9 cellular contexts compared by ENCODE assay signal in the genomic region with DNA sequence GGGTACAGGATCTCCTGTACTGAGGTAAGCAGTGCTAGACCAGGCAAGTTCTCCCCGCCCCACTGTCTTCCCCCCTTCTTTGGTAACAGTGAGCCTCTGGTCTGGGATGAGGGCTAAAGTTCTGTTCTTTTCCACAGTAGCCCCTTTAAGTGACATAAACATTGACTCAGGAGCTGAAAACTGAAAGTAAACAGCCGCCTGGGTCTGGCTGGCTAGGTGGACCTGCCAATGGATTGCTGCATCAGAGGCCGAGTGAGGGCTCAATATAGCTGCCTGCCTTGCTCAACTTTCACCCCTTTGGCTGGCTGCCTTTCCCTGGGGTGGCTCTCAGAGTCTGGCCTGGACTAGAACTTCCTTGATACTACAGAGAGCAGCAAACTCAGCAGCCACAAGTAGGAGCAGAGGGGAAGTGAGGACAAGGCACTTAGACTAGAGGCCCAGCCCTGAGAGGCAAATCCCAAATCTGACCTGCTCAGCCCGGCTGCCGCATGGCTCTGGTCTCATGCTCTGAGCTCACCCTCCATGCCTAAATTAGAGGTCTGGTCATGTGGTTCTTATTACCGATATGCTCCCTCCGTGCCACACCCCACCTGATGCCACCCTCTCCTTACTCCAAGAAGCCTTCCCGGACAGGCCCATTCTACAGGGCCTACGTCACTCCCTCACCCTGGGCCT. TPM values are rescaled to one million over a fixed set of nuclear protein-coding genes. Genes with fewer than 3 reads are reported as not detected.
DNase-seq lines count a peak whose midpoint lies in the region; ATAC-seq and TF ChIP-seq lines count a peak whose summit lies in the region.
"Had no signal": no experiment of that assay in that cellular context is flagged by ENCODE, and none has a peak within 500 bp of the region (broad histone marks: within the 10 kb centered on the region; RNA-seq: fewer than 3 reads in every experiment).

No MANE protein-coding gene starts in this region.

- H3K4me3 ChIP-seq in astrocyte of the spinal cord (ENCODE audit: low read depth, low read length) (no peak overlapping the region), left lung (no peak overlapping the region)

- intact Hi-C loops in left lung (cut with DNase I): no loop called here

- H3K27me3 ChIP-seq in left lung: no peaks in the 10 kb centered on the region

- H3K9me3 ChIP-seq in left lung: no peaks in the 10 kb centered on the region

- no peak for TF ChIP-seq CTCF in astrocyte of the spinal cord (IDR thresholded peaks at IDR 0.05; ENCODE audit: low read depth, low read length)
- no peak for TF ChIP-seq CTCF in left lung (IDR thresholded peaks at IDR 0.05)

- in situ Hi-C loops in astrocyte of the spinal cord (cut with HindIII; ENCODE audit: low sequenced_read_pairs): no loop called here

- ATAC-seq in left lung: peak; percentile 87
- ATAC-seq in HG03432 (IDR thresholded peaks at IDR 0.05; ENCODE audit: unreplicated experiment): no peak
- no peak for ATAC-seq in HG03439 (IDR thresholded peaks at IDR 0.05; ENCODE audit: unreplicated experiment)
- ATAC-seq in GM21786 (IDR thresholded peaks at IDR 0.05; ENCODE audit: unreplicated experiment): no peak
- ATAC-seq: HCT116 had no signal

- peak; percentile 77 to 85 for DNase-seq in Kasumi-1 (lab: John Stamatoyannopoulos, UW)
- peak; percentile 71 for DNase-seq in astrocyte of the spinal cord (ENCODE audit: low read depth, low spot score)
- peak; percentile 91 to 94 for DNase-seq in left lung
- DNase-seq in stimulated activated CD4-positive, alpha-beta T cell treated with anti-CD3 and anti-CD28 coated beads, Interleukin-4, amount 100 ng/mL, for 4 hours: no peak

- H3K27ac ChIP-seq in left lung (peak overlapping the region; percentile 78 to 89), temporal lobe (ENCODE audit: low read depth, low read length) (peak overlapping the region; percentile 8)

- H3K4me1 ChIP-seq in left lung: peaks cover 11 to 55% of the 10 kb centered on the region in 2 donors

- peaks cover 0 to 20% of the 10 kb centered on the region in 2 donors for H3K36me3 ChIP-seq in left lung

RNA-seq across cellular contexts. Expression of a gene that starts 9.6 kb away (rescaled TPM):
- 1 to 10 TPM; 1.0 to 2.7 TPM for total RNA-seq in left lung
- total RNA-seq in temporal lobe: 0.98 TPM

RNA-seq across cellular contexts. Expression of a gene that starts 35.8 kb away (rescaled TPM):
- total RNA-seq in left lung: 100 to 1,000 TPM in 1 of 2 donors, 10 to 100 TPM in 1; 70.0 to 142 TPM
- 3.7 TPM for total RNA-seq in temporal lobe

Comparison
In these comparisons a context has a peak if more than half of its experiments do, and no peak if none do; other contexts are left out.
1. DNase-seq: peak in Kasumi-1 (2 of 2), astrocyte of the spinal cord (single experiment) and left lung (2 of 2); none in stimulated activated CD4-positive, alpha-beta T cell treated with anti-CD3 and anti-CD28 coated beads, Interleukin-4, amount 100 ng/mL, for 4 hours (0 of 2).
2. RNA of a gene that starts 35.8 kb away (total RNA-seq): 70.0 to 142 TPM in left lung; 3.7 TPM in temporal lobe (single experiment); every median in the first group is over 10 times any median in the second.